8 cellular contexts compared by ENCODE assay signal in genomic region chr14:23056956-23057756, GRCh38. TPM values are rescaled to one million over a fixed set of nuclear protein-coding genes. Genes with fewer than 3 reads are reported as not detected.
DNase-seq lines count a peak whose midpoint lies in the region; ATAC-seq and TF ChIP-seq lines count a peak whose summit lies in the region.

A gene with protein sequence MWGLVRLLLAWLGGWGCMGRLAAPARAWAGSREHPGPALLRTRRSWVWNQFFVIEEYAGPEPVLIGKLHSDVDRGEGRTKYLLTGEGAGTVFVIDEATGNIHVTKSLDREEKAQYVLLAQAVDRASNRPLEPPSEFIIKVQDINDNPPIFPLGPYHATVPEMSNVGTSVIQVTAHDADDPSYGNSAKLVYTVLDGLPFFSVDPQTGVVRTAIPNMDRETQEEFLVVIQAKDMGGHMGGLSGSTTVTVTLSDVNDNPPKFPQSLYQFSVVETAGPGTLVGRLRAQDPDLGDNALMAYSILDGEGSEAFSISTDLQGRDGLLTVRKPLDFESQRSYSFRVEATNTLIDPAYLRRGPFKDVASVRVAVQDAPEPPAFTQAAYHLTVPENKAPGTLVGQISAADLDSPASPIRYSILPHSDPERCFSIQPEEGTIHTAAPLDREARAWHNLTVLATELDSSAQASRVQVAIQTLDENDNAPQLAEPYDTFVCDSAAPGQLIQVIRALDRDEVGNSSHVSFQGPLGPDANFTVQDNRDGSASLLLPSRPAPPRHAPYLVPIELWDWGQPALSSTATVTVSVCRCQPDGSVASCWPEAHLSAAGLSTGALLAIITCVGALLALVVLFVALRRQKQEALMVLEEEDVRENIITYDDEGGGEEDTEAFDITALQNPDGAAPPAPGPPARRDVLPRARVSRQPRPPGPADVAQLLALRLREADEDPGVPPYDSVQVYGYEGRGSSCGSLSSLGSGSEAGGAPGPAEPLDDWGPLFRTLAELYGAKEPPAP (minus strand): TSS chr14:23057520. CDS start chr14:23055733, 1,787 bp downstream.

- H3K27me3 Mint-ChIP-seq in CD8-positive, alpha-beta memory T cell: no peaks in the 10 kb centered on the region
- H3K27me3 Mint-ChIP-seq in H9 (ENCODE audit: low read depth): peaks cover 9% of the 10 kb centered on the region

- H3K36me3 ChIP-seq in CD8-positive, alpha-beta memory T cell (ENCODE audit: insufficient read depth, low read length): peaks cover 21% of the 10 kb centered on the region
- H3K36me3 ChIP-seq in Peyer's patch (peaks cover 0 to 35% (median 6%) of the 10 kb centered on the region in 3 donors), gastrocnemius medialis (peaks cover 0 to 35% of the 10 kb centered on the region in 2 donors)

- ATAC-seq in gastrocnemius medialis: peak; percentile 41 to 55

- no peak within 1 kb of the TSS for H3K23ac ChIP-seq in H9 (ENCODE audit: insufficient read length, low read depth, low read length)

- no CpG with 5 or more reads among the region's 73 CpGs for WGBS in H9 (ENCODE audit: extremely low coverage, insufficient read length, low lambda C conversion rate)

- H4K20me1 ChIP-seq in H9 (ENCODE audit: control insufficient read depth, insufficient read depth, insufficient read length): no peaks in the 10 kb centered on the region

- TF ChIP-seq CTCF in H9 (conservative IDR thresholded peaks at IDR 0.05) (no peak), Peyer's patch (IDR thresholded peaks at IDR 0.05) (no peak), gastrocnemius medialis (IDR thresholded peaks at IDR 0.05 in 4 of 5, conservative IDR thresholded peaks at IDR 0.05 in 1 of 5) (no peak)

- H3K4me2 ChIP-seq in H9 (ENCODE audit: insufficient read depth, insufficient read length, low read length): peak within 1 kb of the TSS; percentile 96

- no peak within 1 kb of the TSS for H2BK20ac ChIP-seq in H9 (ENCODE audit: low read depth, low read length, poor library complexity, severe bottlenecking)

- peaks cover 16 to 19% (median 18%) of the 10 kb centered on the region in 3 donors for H3K4me1 Mint-ChIP-seq in CD8-positive, alpha-beta memory T cell
- peaks cover 17 to 19% of the 10 kb centered on the region in 2 experiments for H3K4me1 Mint-ChIP-seq in H9

- H3K9me3 Mint-ChIP-seq in CD8-positive, alpha-beta memory T cell: no peaks in the 10 kb centered on the region
- no peaks in the 10 kb centered on the region for H3K9me3 Mint-ChIP-seq in H9

- TF ChIP-seq POLR2A in Peyer's patch (IDR thresholded peaks at IDR 0.05): no peak
- TF ChIP-seq POLR2A in gastrocnemius medialis (IDR thresholded peaks at IDR 0.05): peak in 1 of 2 donors; percentile 24

- H4K8ac ChIP-seq in H9 (replicated peaks; ENCODE audit: insufficient read length, low read depth, low read length): no peak within 1 kb of the TSS

- in situ Hi-C loops in gastrocnemius medialis (cut with MboI; ENCODE audit: low sequenced_read_pairs in 4 of 4): no loop called here

- no peak within 1 kb of the TSS for H4K91ac ChIP-seq in H9 (ENCODE audit: insufficient read length, low read depth, low read length)

- H3K23me2 ChIP-seq in H9 (ENCODE audit: insufficient read length, low read depth, low read length, poor library complexity, severe bottlenecking): peaks cover 15% of the 10 kb centered on the region

- H3K4me1 ChIP-seq in CD8-positive, alpha-beta memory T cell (ENCODE audit: insufficient read depth, low read length): peaks cover 14% of the 10 kb centered on the region
- H3K4me1 ChIP-seq in H9 (ENCODE audit: insufficient read depth, low read length): no peaks in the 10 kb centered on the region; the same call in 1 of the 2 replicates
- peaks cover 0 to 13% (median 6%) of the 10 kb centered on the region in 4 donors for H3K4me1 ChIP-seq in Peyer's patch
- H3K4me1 ChIP-seq in gastrocnemius medialis: peaks cover 3 to 11% of the 10 kb centered on the region in 2 donors

- H3K4me3 Mint-ChIP-seq in CD8-positive, alpha-beta memory T cell: peak within 1 kb of the TSS; percentile 85 to 95 (median 90)
- H3K4me3 Mint-ChIP-seq in H9: peak within 1 kb of the TSS; percentile 85 to 92

- H4K5ac ChIP-seq in H9 (ENCODE audit: insufficient read length, low read depth, low read length): no peak within 1 kb of the TSS

- H3K14ac ChIP-seq in H9 (ENCODE audit: insufficient read depth, low read length): peak within 1 kb of the TSS; percentile 71

- no peak within 1 kb of the TSS for H2BK5ac ChIP-seq in H9 (ENCODE audit: insufficient read length, low read length)

- peaks cover 0 to 38% (median 8%) of the 10 kb centered on the region in 3 donors for H3K36me3 Mint-ChIP-seq in CD8-positive, alpha-beta memory T cell
- peaks cover 17 to 55% (median 48%) of the 10 kb centered on the region in 3 experiments for H3K36me3 Mint-ChIP-seq in H9 (ENCODE audit: insufficient read depth in 1 of 3, low read depth in 3 of 3)

- peak within 1 kb of the TSS; percentile 2 to 95 (median 80) for H3K27ac Mint-ChIP-seq in CD8-positive, alpha-beta memory T cell
- peak within 1 kb of the TSS; percentile 85 to 96 (median 93); a peak in 5 of 7 replicates for H3K27ac Mint-ChIP-seq in H9

- no peak within 1 kb of the TSS for H3K4ac ChIP-seq in H9 (ENCODE audit: low read depth, low read length)

- no peak within 1 kb of the TSS for H2BK120ac ChIP-seq in H9 (ENCODE audit: low read depth, low read length, poor library complexity, severe bottlenecking)

- DNase-seq in CD8-positive, alpha-beta memory T cell: peak; percentile 51 to 80 (median 67)
- DNase-seq in H9 (peak; percentile 65), Peyer's patch (peak; percentile 67 to 87 (median 86)), amniotic epithelial cell (ENCODE audit: low read depth) (peak; percentile 59), hepatic stellate cell (ENCODE audit: low spot score) (peak; percentile 80), gastrocnemius medialis (peak in 1 of 2 donors; percentile 30), NCI-H1092 treated with DMSO at 0.1 percent for 48 hours (lab: John Stamatoyannopoulos, UW) (no peak), NCI-H146 (lab: John Stamatoyannopoulos, UW) (no peak)

- peak within 1 kb of the TSS; percentile 53 for H3K9ac ChIP-seq in H9 (ENCODE audit: extremely low read depth, insufficient read length, low read length)

- no peaks in the 10 kb centered on the region for H3K9me3 ChIP-seq in CD8-positive, alpha-beta memory T cell (ENCODE audit: low read length)
- H3K9me3 ChIP-seq in H9 (ENCODE audit: control insufficient read depth, low read depth, low read length) (no peaks in the 10 kb centered on the region), Peyer's patch (no peaks in the 10 kb centered on the region), gastrocnemius medialis (no peaks in the 10 kb centered on the region)

- H2AFZ ChIP-seq in H9 (ENCODE audit: low read length): no peak within 1 kb of the TSS

- H3K18ac ChIP-seq in H9 (ENCODE audit: insufficient read length, low read depth, low read length): peak within 1 kb of the TSS; percentile 51

- H2BK12ac ChIP-seq in H9 (ENCODE audit: insufficient read length, low read depth, low read length): no peak within 1 kb of the TSS

- no peaks in the 10 kb centered on the region for H3K27me3 ChIP-seq in CD8-positive, alpha-beta memory T cell (ENCODE audit: insufficient read depth, low read length, poor library complexity, severe bottlenecking)
- no peaks in the 10 kb centered on the region for H3K27me3 ChIP-seq in H9 (ENCODE audit: insufficient read depth, low read length)
- H3K27me3 ChIP-seq in Peyer's patch: no peaks in the 10 kb centered on the region
- no peaks in the 10 kb centered on the region for H3K27me3 ChIP-seq in gastrocnemius medialis

- no peak within 1 kb of the TSS for H3K27ac ChIP-seq in CD8-positive, alpha-beta memory T cell (ENCODE audit: low read depth, low read length)
- H3K27ac ChIP-seq in H9 (ENCODE audit: insufficient read length, low read depth, low read length): no peak within 1 kb of the TSS
- H3K27ac ChIP-seq in Peyer's patch: peak within 1 kb of the TSS; percentile 32 to 70 (median 66)
- peak within 1 kb of the TSS in 3 of 4 donors; percentile 2 to 65 (median 35) for H3K27ac ChIP-seq in gastrocnemius medialis

- no peak within 1 kb of the TSS for H2AK5ac ChIP-seq in H9 (ENCODE audit: insufficient read length, low read length)

- no peaks in the 10 kb centered on the region for H3K79me2 ChIP-seq in H9 (ENCODE audit: insufficient read depth, low read length)

- no peak within 1 kb of the TSS for H3T11ph ChIP-seq in H9 (ENCODE audit: low read length)

- no peak within 1 kb of the TSS for H2BK15ac ChIP-seq in H9 (ENCODE audit: low read depth, low read length)

- intact Hi-C loops in gastrocnemius medialis (cut with DNase I; ENCODE audit: low total_unique reads): loop anchor here (1.0 to 5.0 kb wide), 2 partner anchors 22 to 125 kb away; no protein-coding TSS in a partner anchor

- CTCF ChIA-PET in CD8-positive, alpha-beta memory T cell (lab: Charles Lee): interaction anchor here (0.7 to 21.2 kb wide), 33 partner anchors 8 to 487 kb away, joined by 3 to 732 read pairs (median 5); partner anchors contain the start of genes ACIN1, AJUBA, C14orf119 and PRMT5

- no peaks in the 10 kb centered on the region for H3K79me1 ChIP-seq in H9 (ENCODE audit: insufficient read depth, low read depth, low read length, poor library complexity, severe bottlenecking)

- POLR2A ChIA-PET in CD8-positive, alpha-beta memory T cell (lab: Charles Lee): interaction anchor here (0.5 to 1.5 kb wide), 6 partner anchors 50 to 487 kb away, joined by 3 to 14 read pairs (median 6); partner anchors contain the start of gene AJUBA

- no peak within 1 kb of the TSS for H3K56ac ChIP-seq in H9 (ENCODE audit: insufficient read length, low read depth, low read length)

- H3K4me3 ChIP-seq in CD8-positive, alpha-beta memory T cell (ENCODE audit: low read length): peak within 1 kb of the TSS; percentile 74
- H3K4me3 ChIP-seq in Peyer's patch (peak within 1 kb of the TSS; percentile 55 to 81 (median 66)), gastrocnemius medialis (peak within 1 kb of the TSS; percentile 58 to 98 (median 71))

RNA-seq across cellular contexts. Expression of the gene that starts here (rescaled TPM):
- under 1 TPM; 0.82 to 0.88 TPM for total RNA-seq in CD8-positive, alpha-beta memory T cell
- polyA plus RNA-seq in CD8-positive, alpha-beta memory T cell: 0.36 TPM
- total RNA-seq in H9 (2021): 16.7 and 16.9 TPM in 2 replicates
- 10 to 100 TPM in 1 of 4 donors, 1 to 10 TPM in 3; 1.1 to 12.4 (median 5.5) TPM for total RNA-seq in Peyer's patch
- 1 to 10 TPM in 1 of 4 donors, under 1 TPM in 3; 0.36 to 1.7 (median 0.58) TPM for total RNA-seq in gastrocnemius medialis

Comparison
In these comparisons a context has a peak if more than half of its experiments do, and no peak if none do; other contexts are left out.
1. Peak in DNase-seq and H3K4me3 ChIP-seq in CD8-positive, alpha-beta memory T cell; RNA of the gene not detected or under 1 TPM.
2. DNase-seq: peak in H9 (single experiment), Peyer's patch (3 of 3), amniotic epithelial cell (single experiment) and hepatic stellate cell (single experiment); none in NCI-H1092 treated with DMSO at 0.1 percent for 48 hours (single experiment) and NCI-H146 (single experiment).
3. H3K27ac ChIP-seq: peak in Peyer's patch (4 of 4) and gastrocnemius medialis (3 of 4); none in CD8-positive, alpha-beta memory T cell (single experiment) and H9 (single experiment).
4. Peak in every context shown above with its lines, with median percentiles within 50 percentile points of each other: H3K4me3 ChIP-seq.